In genomic region chr2:73919596-73920228, GRCh38 we compare ENCODE assay signal across 1 cellular context.
A peak's percentile ranks its signal among the peaks of the same experiment; 100 is the strongest.
TF ChIP-seq lines count a peak whose summit lies in the region.

No MANE protein-coding gene starts in this region.

TF ChIP-seq in HepG2, 621 proteins besides CTCF, POLR2A, EP300 and RAD21:
- TF ChIP-seq MXD1 (CRISPR knock-in tag; IDR thresholded peaks at IDR 0.05), result no peak
- no peak for TF ChIP-seq TAF1 (CRISPR knock-in tag; IDR thresholded peaks at IDR 0.05)
- no peak for TF ChIP-seq UBTF (CRISPR knock-in tag; IDR thresholded peaks at IDR 0.05)
- no peak for TF ChIP-seq NR2F2 (IDR thresholded peaks at IDR 0.05; ENCODE audit: borderline replicate concordance, low read depth)
- no peak for TF ChIP-seq ZKSCAN5 (CRISPR knock-in tag; IDR thresholded peaks at IDR 0.05)
- peak; percentile 55 for TF ChIP-seq ZNF629 (CRISPR knock-in tag; conservative IDR thresholded peaks at IDR 0.05)
TF ChIP-seq in HepG2: peak in this region for 1.
